Comparison of ENCODE assay signal across 1 cellular context in the genomic region with DNA sequence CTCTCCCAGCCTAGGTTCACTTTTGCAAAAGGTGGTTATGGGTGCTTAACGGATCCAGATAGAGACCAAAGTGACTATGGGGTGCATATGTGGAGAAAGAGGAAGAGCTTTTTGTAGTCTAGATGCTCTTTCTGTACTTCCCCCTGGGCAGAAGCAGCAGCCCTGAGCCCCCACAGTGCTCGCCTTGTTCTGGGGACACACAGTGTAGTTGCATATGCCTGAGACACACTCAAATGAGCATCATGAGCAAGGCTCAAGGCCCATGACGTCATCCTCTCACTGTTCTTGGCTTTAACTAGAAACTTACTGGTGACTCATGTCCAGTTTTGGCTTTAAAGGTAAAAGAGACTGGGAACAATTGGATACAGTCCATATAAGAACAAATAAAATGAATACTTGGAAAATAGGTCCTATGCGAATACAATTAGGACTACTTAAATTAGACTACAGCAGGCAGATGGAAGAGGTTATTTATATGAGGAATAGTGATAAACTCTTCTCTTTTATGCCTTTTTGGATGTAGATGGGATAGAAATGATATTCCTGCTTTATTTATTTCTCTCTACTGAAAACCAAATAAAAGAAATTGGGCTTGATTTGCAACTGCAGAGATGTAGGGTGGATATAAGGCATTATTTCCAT.
A peak's percentile ranks its signal among the peaks of the same experiment; 100 is the strongest.
TF ChIP-seq lines count a peak whose summit lies in the region.

No MANE protein-coding gene starts in this region.

TF ChIP-seq in HEK293, 187 proteins besides CTCF, POLR2A, EP300 and RAD21 (continued from another document and continues in another):
- no peak for TF ChIP-seq GLIS2 (tag by site-specific recombination; IDR thresholded peaks at IDR 0.05)
- no peak for TF ChIP-seq ZNF585B (tag by site-specific recombination; IDR thresholded peaks at IDR 0.05)
- TF ChIP-seq PRDM4 (tag by site-specific recombination; IDR thresholded peaks at IDR 0.05) = 0 out of 2 replicates have a peak, but pooled peaks have one; percentile 34
- peak; percentile 81 for TF ChIP-seq ZNF692 (tag by site-specific recombination; IDR thresholded peaks at IDR 0.05)
- peak; percentile 67; the same call in 1 of the 2 replicates for TF ChIP-seq ZNF660 (tag by site-specific recombination; IDR thresholded peaks at IDR 0.05)
- TF ChIP-seq, protein P1, sequence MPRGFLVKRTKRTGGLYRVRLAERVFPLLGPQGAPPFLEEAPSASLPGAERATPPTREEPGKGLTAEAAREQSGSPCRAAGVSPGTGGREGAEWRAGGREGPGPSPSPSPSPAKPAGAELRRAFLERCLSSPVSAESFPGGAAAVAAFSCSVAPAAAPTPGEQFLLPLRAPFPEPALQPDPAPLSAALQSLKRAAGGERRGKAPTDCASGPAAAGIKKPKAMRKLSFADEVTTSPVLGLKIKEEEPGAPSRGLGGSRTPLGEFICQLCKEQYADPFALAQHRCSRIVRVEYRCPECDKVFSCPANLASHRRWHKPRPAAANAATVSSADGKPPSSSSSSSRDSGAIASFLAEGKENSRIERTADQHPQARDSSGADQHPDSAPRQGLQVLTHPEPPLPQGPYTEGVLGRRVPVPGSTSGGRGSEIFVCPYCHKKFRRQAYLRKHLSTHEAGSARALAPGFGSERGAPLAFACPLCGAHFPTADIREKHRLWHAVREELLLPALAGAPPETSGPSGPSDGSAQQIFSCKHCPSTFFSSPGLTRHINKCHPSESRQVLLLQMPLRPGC (tag by site-specific recombination; IDR thresholded peaks at IDR 0.05) = peak; percentile 77
- TF ChIP-seq KLF9 (tag by site-specific recombination; IDR thresholded peaks at IDR 0.05; ENCODE audit: low read depth) = no peak
- peak; percentile 30; the same call in 1 of the 2 replicates for TF ChIP-seq ZNF76 (tag by site-specific recombination; IDR thresholded peaks at IDR 0.05; ENCODE audit: borderline replicate concordance, low read depth)
- TF ChIP-seq KLF8 (tag by site-specific recombination; IDR thresholded peaks at IDR 0.05) = peak; percentile 73; the same call in 1 of the 2 replicates
- TF ChIP-seq ZNF223 (tag by site-specific recombination; IDR thresholded peaks at IDR 0.05) = no peak
- peak; percentile 52; the same call in 1 of the 2 replicates for TF ChIP-seq ZNF639 (tag by site-specific recombination; IDR thresholded peaks at IDR 0.05)
- peak; percentile 78 for TF ChIP-seq TSHZ1 (tag by site-specific recombination; IDR thresholded peaks at IDR 0.05; ENCODE audit: borderline replicate concordance)
- no peak for TF ChIP-seq ZNF138 (tag by site-specific recombination; IDR thresholded peaks at IDR 0.05; ENCODE audit: borderline replicate concordance)
- no peak for TF ChIP-seq ZBTB11 (tag by site-specific recombination; conservative IDR thresholded peaks at IDR 0.05; ENCODE audit: low read depth)
- TF ChIP-seq, protein P2, sequence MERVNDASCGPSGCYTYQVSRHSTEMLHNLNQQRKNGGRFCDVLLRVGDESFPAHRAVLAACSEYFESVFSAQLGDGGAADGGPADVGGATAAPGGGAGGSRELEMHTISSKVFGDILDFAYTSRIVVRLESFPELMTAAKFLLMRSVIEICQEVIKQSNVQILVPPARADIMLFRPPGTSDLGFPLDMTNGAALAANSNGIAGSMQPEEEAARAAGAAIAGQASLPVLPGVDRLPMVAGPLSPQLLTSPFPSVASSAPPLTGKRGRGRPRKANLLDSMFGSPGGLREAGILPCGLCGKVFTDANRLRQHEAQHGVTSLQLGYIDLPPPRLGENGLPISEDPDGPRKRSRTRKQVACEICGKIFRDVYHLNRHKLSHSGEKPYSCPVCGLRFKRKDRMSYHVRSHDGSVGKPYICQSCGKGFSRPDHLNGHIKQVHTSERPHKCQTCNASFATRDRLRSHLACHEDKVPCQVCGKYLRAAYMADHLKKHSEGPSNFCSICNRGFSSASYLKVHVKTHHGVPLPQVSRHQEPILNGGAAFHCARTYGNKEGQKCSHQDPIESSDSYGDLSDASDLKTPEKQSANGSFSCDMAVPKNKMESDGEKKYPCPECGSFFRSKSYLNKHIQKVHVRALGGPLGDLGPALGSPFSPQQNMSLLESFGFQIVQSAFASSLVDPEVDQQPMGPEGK (tag by site-specific recombination; IDR thresholded peaks at IDR 0.05) = peak; percentile 62; the same call in 1 of the 2 replicates
- 0 out of 2 replicates have a peak, but pooled peaks have one; percentile 19 for TF ChIP-seq OSR2 (tag by site-specific recombination; IDR thresholded peaks at IDR 0.05)
- TF ChIP-seq, protein P3, sequence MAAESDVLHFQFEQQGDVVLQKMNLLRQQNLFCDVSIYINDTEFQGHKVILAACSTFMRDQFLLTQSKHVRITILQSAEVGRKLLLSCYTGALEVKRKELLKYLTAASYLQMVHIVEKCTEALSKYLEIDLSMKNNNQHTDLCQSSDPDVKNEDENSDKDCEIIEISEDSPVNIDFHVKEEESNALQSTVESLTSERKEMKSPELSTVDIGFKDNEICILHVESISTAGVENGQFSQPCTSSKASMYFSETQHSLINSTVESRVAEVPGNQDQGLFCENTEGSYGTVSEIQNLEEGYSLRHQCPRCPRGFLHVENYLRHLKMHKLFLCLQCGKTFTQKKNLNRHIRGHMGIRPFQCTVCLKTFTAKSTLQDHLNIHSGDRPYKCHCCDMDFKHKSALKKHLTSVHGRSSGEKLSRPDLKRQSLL (tag by site-specific recombination; IDR thresholded peaks at IDR 0.05) = peak; percentile 88
- TF ChIP-seq ZBTB48 (tag by site-specific recombination; IDR thresholded peaks at IDR 0.05) = no peak
- TF ChIP-seq TRIM28 (IDR thresholded peaks at IDR 0.05; ENCODE audit: borderline replicate concordance, low read length) = no peak
- no peak for TF ChIP-seq SP2 (tag by site-specific recombination; IDR thresholded peaks at IDR 0.05)
- TF ChIP-seq ZBTB17 (tag by site-specific recombination; IDR thresholded peaks at IDR 0.05) = peak; percentile 42; the same call in 1 of the 2 replicates
- TF ChIP-seq ZNF174 (tag by site-specific recombination; IDR thresholded peaks at IDR 0.05) = no peak
- no peak for TF ChIP-seq ZNF776 (tag by site-specific recombination; IDR thresholded peaks at IDR 0.05; ENCODE audit: borderline replicate concordance)
- TF ChIP-seq ZNF521 (tag by site-specific recombination; IDR thresholded peaks at IDR 0.05) = no peak
- TF ChIP-seq FEZF1 (tag by site-specific recombination; IDR thresholded peaks at IDR 0.05) = peak; percentile 97
